15 cellular contexts compared by ENCODE assay signal in the genomic region with DNA sequence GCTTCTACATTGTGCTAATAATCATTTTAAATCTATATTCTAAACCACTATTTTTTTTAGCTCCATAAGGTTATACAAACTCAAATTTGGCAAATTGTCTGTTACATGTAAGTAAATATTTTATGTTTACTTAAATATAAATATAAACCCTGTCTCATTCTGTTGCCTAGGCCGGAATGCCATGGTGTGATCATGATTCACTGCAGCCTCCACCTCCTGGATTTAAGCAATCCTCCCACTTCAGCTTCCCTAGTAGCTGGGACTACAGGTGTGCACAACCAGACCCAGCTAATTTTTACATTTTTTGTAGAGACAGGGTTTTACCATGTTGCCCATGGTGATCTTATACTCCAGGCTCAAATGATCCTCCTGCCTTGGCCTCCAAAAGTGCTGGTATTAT.
DNase-seq lines count a peak whose midpoint lies in the region; FAIRE-seq and TF ChIP-seq lines count a peak whose summit lies in the region.
"Had no signal": no experiment of that assay in that cellular context is flagged by ENCODE, and none has a peak within 500 bp of the region (broad histone marks: within the 10 kb centered on the region; RNA-seq: fewer than 3 reads in every experiment).

No MANE protein-coding gene starts in this region.

- H3K27me3 ChIP-seq in uterus, result no peaks in the 10 kb centered on the region
- H3K27me3 ChIP-seq in tibial nerve, result no peaks in the 10 kb centered on the region

- H3K9me3 ChIP-seq in uterus (no peaks in the 10 kb centered on the region), tibial nerve (no peaks in the 10 kb centered on the region)
- H3K9me3 ChIP-seq: Caco-2, HAP-1 had no signal

- H3K27ac ChIP-seq in uterus (peak overlapping the region; percentile 71 to 72), tibial nerve (no peak overlapping the region)
- H3K27ac ChIP-seq: C4-2B, GM23248 had no signal

- H3K36me3 ChIP-seq in uterus (no peaks in the 10 kb centered on the region), tibial nerve (no peaks in the 10 kb centered on the region)
- H3K36me3 ChIP-seq: HAP-1 had no signal

- DNase-seq in NCI-H226, result peak; percentile 47
- peak; percentile 49 for DNase-seq in amniotic epithelial cell (ENCODE audit: low read depth)
- peak; percentile 11 for DNase-seq in kidney glomerular epithelial cell (lab: John Stamatoyannopoulos, UW)
- no peak for DNase-seq in uterus
- DNase-seq in tibial nerve (ENCODE audit: low spot score in 2 of 2), result no peak
- DNase-seq in urothelium cell line (ENCODE audit: low spot score), result no peak
- no peak for DNase-seq in SW 1271 (lab: John Stamatoyannopoulos, UW)
- DNase-seq: Caco-2; CD4-positive, alpha-beta T cell; GM23248 had no signal

- no peak for FAIRE-seq in urothelium cell line (lab: Jason Lieb, UNC)
- FAIRE-seq: D721Med, G401.6, GM12891 had no signal

- H3K4me1 ChIP-seq in uterus (peaks cover 7 to 13% of the 10 kb centered on the region in 2 donors), tibial nerve (peaks cover 0 to 8% (median 0%) of the 10 kb centered on the region in 4 donors)

- TF ChIP-seq POLR2A in uterus (IDR thresholded peaks at IDR 0.05), result no peak
- no peak for TF ChIP-seq POLR2A in tibial nerve (IDR thresholded peaks at IDR 0.05)

- H3K4me3 ChIP-seq in uterus (no peak overlapping the region), tibial nerve (no peak overlapping the region)
- H3K4me3 ChIP-seq: GM23248, HAP-1 had no signal

- intact Hi-C loops in uterus (cut with DNase I; ENCODE audit: low total_unique reads), result no loop called here

- 96 to 100% methylated on average over 1 of the region's 1 CpG for WGBS in tibial nerve, 2 donors

- TF ChIP-seq CTCF in uterus (IDR thresholded peaks at IDR 0.05) (no peak), tibial nerve (IDR thresholded peaks at IDR 0.05) (no peak)

- TF ChIP-seq EP300 in tibial nerve (IDR thresholded peaks at IDR 0.05), result no peak

Comparison
In these comparisons a context has a peak if more than half of its experiments do, and no peak if none do; other contexts are left out.
1. DNase-seq: peak in NCI-H226 (single experiment), amniotic epithelial cell (single experiment) and kidney glomerular epithelial cell (single experiment); none in uterus (0 of 2), tibial nerve (0 of 2), urothelium cell line (single experiment) and SW 1271 (0 of 2).
2. H3K27ac ChIP-seq: peak in uterus (2 of 2); none in tibial nerve (0 of 4).